In genomic region chr12:3139760-3140159, GRCh38 we compare ENCODE assay signal across 30 cellular contexts.
A peak's percentile ranks its signal among the peaks of the same experiment; 100 is the strongest.
DNase-seq lines count a peak whose midpoint lies in the region; ATAC-seq, FAIRE-seq and TF ChIP-seq lines count a peak whose summit lies in the region.
"Had no signal": no experiment of that assay in that cellular context is flagged by ENCODE, and none has a peak within 500 bp of the region (broad histone marks: within the 10 kb centered on the region; RNA-seq: fewer than 3 reads in every experiment).

No MANE protein-coding gene starts in this region.

- H3K27me3 Mint-ChIP-seq in nephron (ENCODE audit: low read depth) = no peaks in the 10 kb centered on the region
- H3K27me3 Mint-ChIP-seq: CD4-positive, CD25-positive, alpha-beta regulatory T cell had no signal

- H3K36me3 ChIP-seq in left ventricle myocardium inferior (no peaks in the 10 kb centered on the region), right lobe of liver (no peaks in the 10 kb centered on the region)
- H3K36me3 ChIP-seq: BE2C, SJCRH30 had no signal

- ATAC-seq in left ventricle myocardium superior = no peak
- ATAC-seq in GM19452 (IDR thresholded peaks at IDR 0.05; ENCODE audit: unreplicated experiment) = no peak
- ATAC-seq in right lobe of liver = no peak
- ATAC-seq in GM18511 (IDR thresholded peaks at IDR 0.05; ENCODE audit: unreplicated experiment) = no peak
- ATAC-seq: PC-3, SK-N-SH treated with all-trans-retinoic acid at 6 μM for 48 hours had no signal

- intact Hi-C loops in left ventricle myocardium inferior (cut with micrococcal nuclease) = loop anchor here (5.0 to 10.0 kb wide), 2 partner anchors 65 to 133 kb away; no protein-coding TSS in a partner anchor
- intact Hi-C loops in left ventricle myocardium superior (cut with micrococcal nuclease) = loop anchor here (10.0 kb wide), 1 partner anchor 65 kb away; no protein-coding TSS in a partner anchor
- intact Hi-C loops in right lobe of liver (cut with DNase I) = loop anchor here (5.0 to 10.0 kb wide), 5 partner anchors 55 to 143 kb away; partner anchors contain the start of gene TSPAN9 (in 1 of the 2)

- H3K4me3 ChIP-seq in left ventricle myocardium inferior = no peak overlapping the region
- H3K4me3 ChIP-seq in right lobe of liver = no peak overlapping the region
- H3K4me3 ChIP-seq: SJCRH30 had no signal

- peak overlapping the region; percentile 71 for H3K27ac ChIP-seq in left ventricle myocardium inferior (replicated peaks)
- H3K27ac ChIP-seq in right lobe of liver = no peak overlapping the region
- H3K27ac ChIP-seq: HL-60, KMS-11 had no signal

- no peak for TF ChIP-seq POLR2A in right lobe of liver (IDR thresholded peaks at IDR 0.05)

- peaks cover 6% of the 10 kb centered on the region for H3K36me3 Mint-ChIP-seq in nephron (ENCODE audit: low read depth)
- H3K36me3 Mint-ChIP-seq: CD4-positive, CD25-positive, alpha-beta regulatory T cell; IgD-negative memory B cell had no signal

- H3K27ac Mint-ChIP-seq in nephron = peak overlapping the region in 2 of 3 experiments; percentile 44 to 73
- H3K27ac Mint-ChIP-seq: CD4-positive, CD25-positive, alpha-beta regulatory T cell; IgD-negative memory B cell had no signal

- DNase-seq in left ventricle myocardium inferior (no peak), left ventricle myocardium superior (no peak), NCI-H82 treated with DMSO at 0.1 percent for 48 hours (lab: John Stamatoyannopoulos, UW; ENCODE audit: unreplicated experiment) (peak; percentile 69), urothelium cell line (ENCODE audit: low spot score) (no peak), right lobe of liver (no peak)
- DNase-seq: 8988T; ACHN; BE2C; CD4-positive, CD25-positive, alpha-beta regulatory T cell; GF-D8; NCI-H1048; NCI-H187; NCI-H2081 treated with DMSO at 0.1 percent for 48 hours; NCI-H2171; NCI-H345; NCI-H510A treated with DMSO at 0.1 percent for 48 hours; NCI-H748 treated with DMSO at 0.1 percent for 48 hours; NK-92 treated with Interleukin-12 subunit alpha and Interleukin-12 subunit beta, amount 100 ng/mL, for 24 hours; PC-3 had no signal

- H3K4me3 Mint-ChIP-seq in nephron = peak overlapping the region in 1 of 3 experiments; percentile 8
- H3K4me3 Mint-ChIP-seq: CD4-positive, CD25-positive, alpha-beta regulatory T cell; IgD-negative memory B cell had no signal

- H3K9me3 Mint-ChIP-seq in nephron = peaks cover under 1% of the 10 kb centered on the region
- H3K9me3 Mint-ChIP-seq: CD4-positive, CD25-positive, alpha-beta regulatory T cell; IgD-negative memory B cell had no signal

- TF ChIP-seq CTCF in left ventricle myocardium inferior (IDR thresholded peaks at IDR 0.05; ENCODE audit: borderline replicate concordance) (no peak), nephron (IDR thresholded peaks at IDR 0.05; ENCODE audit: unreplicated experiment in 3 of 3) (no peak), right lobe of liver (IDR thresholded peaks at IDR 0.05) (no peak)

- peak; percentile 23 for FAIRE-seq in urothelium cell line (lab: Jason Lieb, UNC)
- FAIRE-seq: GM12892, GM19239, H54 had no signal

- H3K4me1 ChIP-seq in left ventricle myocardium inferior (peaks cover 95% of the 10 kb centered on the region), right lobe of liver (peaks cover 0 to 9% (median 0%) of the 10 kb centered on the region in 4 donors)

- no peaks in the 10 kb centered on the region for H3K9me3 ChIP-seq in left ventricle myocardium inferior (replicated peaks)
- H3K9me3 ChIP-seq in right lobe of liver = no peaks in the 10 kb centered on the region
- H3K9me3 ChIP-seq: BE2C, SJCRH30 had no signal

- H3K4me1 Mint-ChIP-seq in nephron = peaks cover 75% of the 10 kb centered on the region
- H3K4me1 Mint-ChIP-seq: CD4-positive, CD25-positive, alpha-beta regulatory T cell; IgD-negative memory B cell had no signal

- H3K27me3 ChIP-seq in left ventricle myocardium inferior (ENCODE audit: low read depth) (no peaks in the 10 kb centered on the region), right lobe of liver (no peaks in the 10 kb centered on the region)
- H3K27me3 ChIP-seq: BE2C, SJCRH30 had no signal

- WGBS in right lobe of liver (ENCODE audit: insufficient coverage, low coverage, low lambda C conversion rate, missing lambda C conversion rate) = 61% methylated on average over 7 of the region's 9 CpGs
